ENCODE assay signal across 17 cellular contexts in the genomic region with DNA sequence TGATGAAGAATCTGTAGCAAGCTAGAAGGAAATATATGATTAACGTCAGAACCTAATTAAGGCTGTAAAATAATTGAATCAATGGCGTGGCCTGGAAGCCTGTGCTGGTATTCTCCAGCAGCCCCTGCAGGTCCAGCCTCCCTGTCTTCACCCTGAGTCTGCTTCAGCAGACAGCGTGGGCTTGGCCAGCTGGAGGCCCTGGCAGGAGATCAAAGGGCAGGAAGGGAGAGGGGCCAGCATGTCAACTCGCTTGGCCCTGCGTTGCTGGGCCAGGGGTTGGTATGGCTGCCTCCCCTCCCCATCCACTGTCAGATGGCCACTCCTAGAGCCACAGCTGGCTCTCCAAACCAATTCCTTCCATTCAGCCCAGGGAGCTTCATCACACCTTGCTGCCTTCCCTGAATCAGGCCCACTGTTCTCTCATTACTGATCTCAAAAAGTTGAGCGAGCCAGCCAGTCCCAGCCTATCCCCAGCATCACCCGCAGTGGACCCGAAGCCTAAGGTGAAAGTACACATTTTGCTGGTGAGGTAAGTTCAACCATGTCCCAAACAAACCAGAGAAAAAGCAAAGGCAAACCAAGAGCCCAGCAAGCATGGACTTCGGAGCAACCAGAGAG.
A peak's percentile ranks its signal among the peaks of the same experiment; 100 is the strongest.
DNase-seq lines count a peak whose midpoint lies in the region; ATAC-seq, FAIRE-seq and TF ChIP-seq lines count a peak whose summit lies in the region.
"Had no signal": no experiment of that assay in that cellular context is flagged by ENCODE, and none has a peak within 500 bp of the region (broad histone marks: within the 10 kb centered on the region; RNA-seq: fewer than 3 reads in every experiment).

No MANE protein-coding gene starts in this region.

- no peak overlapping the region for H3K27ac ChIP-seq in HepG2 (ENCODE audit: extremely low read length, insufficient read depth, low read length)
- H3K27ac ChIP-seq in right lobe of liver = no peak overlapping the region
- H3K27ac ChIP-seq in smooth muscle cell (ENCODE audit: low read depth) = peak overlapping the region; percentile 6
- H3K27ac ChIP-seq: C4-2B had no signal

- POLR2A ChIA-PET in HepG2 (lab: Yijun Ruan, JAX) = no interaction called here
- POLR2A ChIA-PET in activated CD4-positive, alpha-beta T cell treated with anti-CD3 and anti-CD28 coated beads for 36 hours (lab: Charles Lee) = interaction anchor here (0.6 kb wide), 1 partner anchor 379 kb away, joined by 3 read pairs; no protein-coding TSS in a partner anchor

- TF ChIP-seq CTCF in HepG2 (CRISPR knock-in tag; IDR thresholded peaks at IDR 0.05) (no peak), right lobe of liver (IDR thresholded peaks at IDR 0.05) (no peak), smooth muscle cell (IDR thresholded peaks at IDR 0.05; ENCODE audit: borderline replicate concordance, insufficient read depth, poor library complexity, severe bottlenecking) (no peak), glutamatergic neuron (IDR thresholded peaks at IDR 0.05; ENCODE audit: partially characterized antibody, unreplicated experiment) (no peak)

- no peak overlapping the region for H3K9ac ChIP-seq in HepG2 (ENCODE audit: insufficient read depth, low read depth, low read length)
- H3K9ac ChIP-seq in smooth muscle cell (ENCODE audit: low read depth) = no peak overlapping the region

- no peak overlapping the region for H3K27ac Mint-ChIP-seq in glutamatergic neuron (ENCODE audit: unreplicated experiment)
- no peak overlapping the region for H3K27ac Mint-ChIP-seq in activated CD4-positive, alpha-beta T cell treated with anti-CD3 and anti-CD28 coated beads for 36 hours
- H3K27ac Mint-ChIP-seq: CD4-positive, alpha-beta memory T cell; GM23338; H9 had no signal

- H3K27me3 ChIP-seq in HepG2 (ENCODE audit: control insufficient read depth in 1 of 2, insufficient read depth in 2 of 2, low read length in 2 of 2) (peaks cover 2 to 25% of the 10 kb centered on the region in 2 experiments; a peak in 3 of 5 replicates), right lobe of liver (no peaks in the 10 kb centered on the region), smooth muscle cell (ENCODE audit: low read depth) (no peaks in the 10 kb centered on the region)

- no TSS peak for BruUV-seq in HepG2 (replicated peaks; lab: Mats Ljungman, UMichigan)

- no peaks in the 10 kb centered on the region for H3K36me3 ChIP-seq in HepG2 (replicated peaks in 1 of 2; ENCODE audit: control insufficient read depth in 1 of 2, insufficient read depth in 2 of 2, low read length in 2 of 2)
- H3K36me3 ChIP-seq in right lobe of liver = no peaks in the 10 kb centered on the region
- H3K36me3 ChIP-seq in smooth muscle cell (ENCODE audit: low read depth) = no peaks in the 10 kb centered on the region

- ATAC-seq in HepG2 (peak; percentile 67), right lobe of liver (no peak), SK-N-SH treated with all-trans-retinoic acid at 6 μM for 48 hours (no peak), GM18870 (IDR thresholded peaks at IDR 0.05; ENCODE audit: unreplicated experiment) (no peak)
- ATAC-seq in activated CD4-positive, alpha-beta T cell treated with anti-CD3 and anti-CD28 coated beads for 36 hours = no peak
- ATAC-seq: GM23338 had no signal

- peaks cover 6% of the 10 kb centered on the region for H3K4me1 Mint-ChIP-seq in glutamatergic neuron (ENCODE audit: low read depth, unreplicated experiment)
- H3K4me1 Mint-ChIP-seq in activated CD4-positive, alpha-beta T cell treated with anti-CD3 and anti-CD28 coated beads for 36 hours = peaks cover 2% of the 10 kb centered on the region

- peak overlapping the region; percentile 59 for H3K4me2 ChIP-seq in HepG2 (ENCODE audit: low read depth, low read length)
- H3K4me2 ChIP-seq in smooth muscle cell = no peak overlapping the region
- H3K4me2 ChIP-seq: GM23338 had no signal

- CTCF ChIA-PET in HepG2 (lab: Yijun Ruan, JAX; ENCODE audit: low intra/inter-chr PET ratio, low total read pairs) = no interaction called here
- CTCF ChIA-PET in activated CD4-positive, alpha-beta T cell treated with anti-CD3 and anti-CD28 coated beads for 36 hours (lab: Charles Lee) = no interaction called here

- H3K4me1 ChIP-seq in HepG2 (ENCODE audit: insufficient read depth, low read length) = peaks cover 64% of the 10 kb centered on the region
- H3K4me1 ChIP-seq in right lobe of liver = no peaks in the 10 kb centered on the region
- peaks cover 1% of the 10 kb centered on the region for H3K4me1 ChIP-seq in smooth muscle cell (ENCODE audit: low read depth)

- TF ChIP-seq POLR2A in HepG2 (IDR thresholded peaks at IDR 0.05; ENCODE audit: insufficient read depth in 1 of 2, low read depth in 2 of 2, low read length in 2 of 2) = no peak
- TF ChIP-seq POLR2A in right lobe of liver (IDR thresholded peaks at IDR 0.05) = no peak

- H2AFZ ChIP-seq in HepG2 (ENCODE audit: low read length) (no peak overlapping the region), smooth muscle cell (ENCODE audit: low read depth) (no peak overlapping the region)
- H2AFZ ChIP-seq: GM23338 had no signal

- TF ChIP-seq RAD21 in HepG2 (CRISPR knock-in tag; IDR thresholded peaks at IDR 0.05) = no peak

- H4K20me1 ChIP-seq in HepG2 (ENCODE audit: insufficient read depth, low read length) (no peaks in the 10 kb centered on the region), smooth muscle cell (ENCODE audit: low read depth) (no peaks in the 10 kb centered on the region)

- peaks cover 9% of the 10 kb centered on the region for H3K27me3 Mint-ChIP-seq in glutamatergic neuron (ENCODE audit: unreplicated experiment)
- peaks cover 69% of the 10 kb centered on the region for H3K27me3 Mint-ChIP-seq in activated CD4-positive, alpha-beta T cell treated with anti-CD3 and anti-CD28 coated beads for 36 hours

- TF ChIP-seq EP300 in HepG2 (IDR thresholded peaks at IDR 0.05; ENCODE audit: low read depth in 2 of 2, low read length in 2 of 2) = no peak
- TF ChIP-seq EP300 in HepG2 (CRISPR knock-in tag; IDR thresholded peaks at IDR 0.05; ENCODE audit: borderline replicate concordance) = no peak

- DNase-seq in HepG2 (ENCODE audit: low spot score) (peak; percentile 38), right lobe of liver (no peak), left kidney (ENCODE audit: low read depth, low spot score) (peak; percentile 46), smooth muscle cell (lab: John Stamatoyannopoulos, UW; ENCODE audit: unreplicated experiment) (no peak), glutamatergic neuron (no peak)
- no peak for DNase-seq in activated CD4-positive, alpha-beta T cell treated with anti-CD3 and anti-CD28 coated beads for 36 hours
- DNase-seq: 8988T; ACHN; CD4-positive, alpha-beta memory T cell; DND-41; GDM1; H9 had no signal

- H3K4me3 ChIP-seq in HepG2 (replicated peaks in 1 of 3; ENCODE audit: insufficient read depth in 1 of 3, low read depth in 2 of 3, low read length in 3 of 3) (peak overlapping the region in 1 of 3 experiments; percentile 18; a peak in 1 of 6 replicates), right lobe of liver (no peak overlapping the region), smooth muscle cell (no peak overlapping the region)
- H3K4me3 ChIP-seq: GM23338 had no signal

- no peaks in the 10 kb centered on the region for H3K79me2 ChIP-seq in HepG2 (ENCODE audit: insufficient read depth, low read length)
- H3K79me2 ChIP-seq in smooth muscle cell (ENCODE audit: low read depth) = no peaks in the 10 kb centered on the region

- H3K36me3 Mint-ChIP-seq in glutamatergic neuron (ENCODE audit: unreplicated experiment) = peaks cover 10% of the 10 kb centered on the region
- H3K36me3 Mint-ChIP-seq in activated CD4-positive, alpha-beta T cell treated with anti-CD3 and anti-CD28 coated beads for 36 hours (ENCODE audit: low read depth) = no peaks in the 10 kb centered on the region
- H3K36me3 Mint-ChIP-seq: CD4-positive, alpha-beta memory T cell had no signal

- in situ Hi-C loops in HepG2 (cut with HindIII; ENCODE audit: extremely low pct_ligation_motif_present, low pct_unique_long_range_greater_than_20kb) = no loop called here

- peak; percentile 53 for FAIRE-seq in HepG2 (lab: Jason Lieb, UNC)
- FAIRE-seq: GM12892 had no signal

- H3K9me3 ChIP-seq in HepG2 (ENCODE audit: low read length) = peaks cover 7% of the 10 kb centered on the region; the same call in 1 of the 2 replicates
- no peaks in the 10 kb centered on the region for H3K9me3 ChIP-seq in right lobe of liver
- no peaks in the 10 kb centered on the region for H3K9me3 ChIP-seq in smooth muscle cell (replicated peaks; ENCODE audit: low read depth)

- H3K9me3 Mint-ChIP-seq in glutamatergic neuron (ENCODE audit: unreplicated experiment) = no peaks in the 10 kb centered on the region
- H3K9me3 Mint-ChIP-seq in activated CD4-positive, alpha-beta T cell treated with anti-CD3 and anti-CD28 coated beads for 36 hours (ENCODE audit: low read depth) = no peaks in the 10 kb centered on the region
- H3K9me3 Mint-ChIP-seq: GM23338, H9 had no signal

- H3K4me3 Mint-ChIP-seq in glutamatergic neuron (ENCODE audit: unreplicated experiment) = no peak overlapping the region
- no peak overlapping the region for H3K4me3 Mint-ChIP-seq in activated CD4-positive, alpha-beta T cell treated with anti-CD3 and anti-CD28 coated beads for 36 hours
- H3K4me3 Mint-ChIP-seq: CD4-positive, alpha-beta memory T cell; GM23338; H9 had no signal

- intact Hi-C loops in HepG2 (cut with micrococcal nuclease; ENCODE audit: unreplicated experiment) = loop anchor here (10.0 kb wide), 1 partner anchor 329 kb away; no protein-coding TSS in a partner anchor
- intact Hi-C loops in right lobe of liver (cut with DNase I) = no loop called here
- intact Hi-C loops in activated CD4-positive, alpha-beta T cell treated with anti-CD3 and anti-CD28 coated beads for 36 hours (cut with DNase I, micrococcal nuclease) = no loop called here

- WGBS in HepG2 (ENCODE audit: low lambda C conversion rate) = 5% methylated on average over 9 of the region's 9 CpGs
- WGBS in right lobe of liver (ENCODE audit: insufficient coverage, low coverage, low lambda C conversion rate, missing lambda C conversion rate) = 66% methylated on average over 5 of the region's 9 CpGs
- 60% methylated on average over 9 of the region's 9 CpGs for WGBS in smooth muscle cell (ENCODE audit: low lambda C conversion rate)

- peaks cover 8% of the 10 kb centered on the region for H3F3A ChIP-seq in smooth muscle cell (ENCODE audit: low read depth)

TF ChIP-seq in SK-N-SH treated with all-trans-retinoic acid at 6 μM for 48 hours, 23 proteins besides CTCF, POLR2A, EP300 and RAD21 (continues in another document):
- no peak for TF ChIP-seq ZFP30 (CRISPR knock-in tag; IDR thresholded peaks at IDR 0.05)
- 0 out of 2 replicates have a peak, but pooled peaks have one; percentile 20 for TF ChIP-seq ZNF70 (CRISPR knock-in tag; IDR thresholded peaks at IDR 0.05)

Comparison
In these comparisons a context has a peak if more than half of its experiments do, and no peak if none do; other contexts are left out.
1. DNase-seq: peak in HepG2 (single experiment) and left kidney (single experiment); none in right lobe of liver (0 of 3), smooth muscle cell (single experiment), glutamatergic neuron (single experiment) and activated CD4-positive, alpha-beta T cell treated with anti-CD3 and anti-CD28 coated beads for 36 hours (single experiment).
2. Of the 2 proteins assayed by ChIP-seq in both HepG2 and SK-N-SH treated with all-trans-retinoic acid at 6 μM for 48 hours: peak only in HepG2: PATZ1; only in SK-N-SH treated with all-trans-retinoic acid at 6 μM for 48 hours: none; in both: none; in neither: 1.